8 cellular contexts compared by ENCODE assay signal in genomic region chr2:143937563-143938346, GRCh38.
DNase-seq lines count a peak whose midpoint lies in the region; ATAC-seq and FAIRE-seq lines count a peak whose summit lies in the region.

No MANE protein-coding gene starts in this region.

- H3K9ac ChIP-seq in iPS-15b (ENCODE audit: low read depth, low read length): peak overlapping the region; percentile 62

- no peaks in the 10 kb centered on the region for H3K9me3 Mint-ChIP-seq in activated CD4-positive, alpha-beta T cell treated with anti-CD3 and anti-CD28 coated beads for 36 hours (ENCODE audit: low read depth)
- no peaks in the 10 kb centered on the region for H3K9me3 Mint-ChIP-seq in activated CD4-positive, alpha-beta T cell treated with anti-CD3 and anti-CD28 coated beads, Interleukin-2, amount 10 ng/mL, durations not matched to agents 7 days and 5 days
- no peaks in the 10 kb centered on the region for H3K9me3 Mint-ChIP-seq in activated naive CD8-positive, alpha-beta T cell (ENCODE audit: low read depth)
- no peaks in the 10 kb centered on the region for H3K9me3 Mint-ChIP-seq in stimulated activated naive B cell treated with anti-CD40 and anti-IgM and Interleukin-4, amounts not matched to agents 10 μg/mL and 1 μg/mL and 100 μg/mL, for 72 hours

- no peak overlapping the region for H3K27ac Mint-ChIP-seq in activated CD4-positive, alpha-beta T cell treated with anti-CD3 and anti-CD28 coated beads for 36 hours
- H3K27ac Mint-ChIP-seq in activated CD4-positive, alpha-beta T cell treated with anti-CD3 and anti-CD28 coated beads, Interleukin-2, amount 10 ng/mL, durations not matched to agents 7 days and 5 days: no peak overlapping the region
- H3K27ac Mint-ChIP-seq in activated naive CD8-positive, alpha-beta T cell: peak overlapping the region; percentile 31
- peak overlapping the region; percentile 42 for H3K27ac Mint-ChIP-seq in stimulated activated naive B cell treated with anti-CD40 and anti-IgM and Interleukin-4, amounts not matched to agents 10 μg/mL and 1 μg/mL and 100 μg/mL, for 72 hours

- H3K36me3 Mint-ChIP-seq in activated CD4-positive, alpha-beta T cell treated with anti-CD3 and anti-CD28 coated beads for 36 hours (ENCODE audit: low read depth): peaks cover 2% of the 10 kb centered on the region
- no peaks in the 10 kb centered on the region for H3K36me3 Mint-ChIP-seq in activated CD4-positive, alpha-beta T cell treated with anti-CD3 and anti-CD28 coated beads, Interleukin-2, amount 10 ng/mL, durations not matched to agents 7 days and 5 days (ENCODE audit: low read depth)
- H3K36me3 Mint-ChIP-seq in activated naive CD8-positive, alpha-beta T cell: peaks cover 5% of the 10 kb centered on the region
- H3K36me3 Mint-ChIP-seq in stimulated activated naive B cell treated with anti-CD40 and anti-IgM and Interleukin-4, amounts not matched to agents 10 μg/mL and 1 μg/mL and 100 μg/mL, for 72 hours: peaks cover 6 to 12% of the 10 kb centered on the region in 2 donors

- no peaks in the 10 kb centered on the region for H3K9me3 ChIP-seq in iPS-15b (ENCODE audit: control insufficient read depth, insufficient read depth, low read length)

- FAIRE-seq in urothelium cell line (lab: Jason Lieb, UNC): no peak

- CTCF ChIA-PET in activated CD4-positive, alpha-beta T cell treated with anti-CD3 and anti-CD28 coated beads for 36 hours (lab: Charles Lee): interaction anchor here (0.8 kb wide), 1 partner anchor 13 kb away, joined by 3 read pairs; no protein-coding TSS in a partner anchor
- CTCF ChIA-PET in activated CD4-positive, alpha-beta T cell treated with anti-CD3 and anti-CD28 coated beads, Interleukin-2, amount 10 ng/mL, durations not matched to agents 7 days and 5 days (lab: Charles Lee): no interaction called here

- peaks cover 32% of the 10 kb centered on the region for H3K27me3 ChIP-seq in iPS-15b (ENCODE audit: control insufficient read depth, insufficient read depth, low read length)

- H3K27me3 Mint-ChIP-seq in activated CD4-positive, alpha-beta T cell treated with anti-CD3 and anti-CD28 coated beads for 36 hours: peaks cover 50% of the 10 kb centered on the region
- H3K27me3 Mint-ChIP-seq in activated CD4-positive, alpha-beta T cell treated with anti-CD3 and anti-CD28 coated beads, Interleukin-2, amount 10 ng/mL, durations not matched to agents 7 days and 5 days: peaks cover 60% of the 10 kb centered on the region
- H3K27me3 Mint-ChIP-seq in activated naive CD8-positive, alpha-beta T cell: peaks cover 20% of the 10 kb centered on the region
- peaks cover 35 to 48% of the 10 kb centered on the region in 2 donors for H3K27me3 Mint-ChIP-seq in stimulated activated naive B cell treated with anti-CD40 and anti-IgM and Interleukin-4, amounts not matched to agents 10 μg/mL and 1 μg/mL and 100 μg/mL, for 72 hours

- ATAC-seq in activated CD4-positive, alpha-beta T cell treated with anti-CD3 and anti-CD28 coated beads for 36 hours: peak; percentile 27
- peak; percentile 3 for ATAC-seq in HG03159 (IDR thresholded peaks at IDR 0.05; ENCODE audit: unreplicated experiment)
- ATAC-seq in stimulated activated naive B cell treated with anti-CD40 and anti-IgM and Interleukin-4, amounts not matched to agents 10 μg/mL and 1 μg/mL and 100 μg/mL, for 72 hours (replicated peaks): peak; percentile 45 to 49

- H3K4me3 Mint-ChIP-seq in activated CD4-positive, alpha-beta T cell treated with anti-CD3 and anti-CD28 coated beads for 36 hours: peak overlapping the region; percentile 10
- H3K4me3 Mint-ChIP-seq in activated CD4-positive, alpha-beta T cell treated with anti-CD3 and anti-CD28 coated beads, Interleukin-2, amount 10 ng/mL, durations not matched to agents 7 days and 5 days: no peak overlapping the region
- peak overlapping the region; percentile 68 for H3K4me3 Mint-ChIP-seq in activated naive CD8-positive, alpha-beta T cell
- peak overlapping the region; percentile 60 to 85 for H3K4me3 Mint-ChIP-seq in stimulated activated naive B cell treated with anti-CD40 and anti-IgM and Interleukin-4, amounts not matched to agents 10 μg/mL and 1 μg/mL and 100 μg/mL, for 72 hours

- POLR2A ChIA-PET in activated CD4-positive, alpha-beta T cell treated with anti-CD3 and anti-CD28 coated beads for 36 hours (lab: Charles Lee): no interaction called here
- POLR2A ChIA-PET in activated CD4-positive, alpha-beta T cell treated with anti-CD3 and anti-CD28 coated beads, Interleukin-2, amount 10 ng/mL, durations not matched to agents 7 days and 5 days (lab: Charles Lee): no interaction called here

- peaks cover 13% of the 10 kb centered on the region for H3K4me1 Mint-ChIP-seq in activated CD4-positive, alpha-beta T cell treated with anti-CD3 and anti-CD28 coated beads for 36 hours
- peaks cover 5% of the 10 kb centered on the region for H3K4me1 Mint-ChIP-seq in activated CD4-positive, alpha-beta T cell treated with anti-CD3 and anti-CD28 coated beads, Interleukin-2, amount 10 ng/mL, durations not matched to agents 7 days and 5 days
- peaks cover 20% of the 10 kb centered on the region for H3K4me1 Mint-ChIP-seq in activated naive CD8-positive, alpha-beta T cell (ENCODE audit: low read depth)
- H3K4me1 Mint-ChIP-seq in stimulated activated naive B cell treated with anti-CD40 and anti-IgM and Interleukin-4, amounts not matched to agents 10 μg/mL and 1 μg/mL and 100 μg/mL, for 72 hours: peaks cover 10 to 18% of the 10 kb centered on the region in 2 donors

- peak overlapping the region; percentile 66 for H3K4me3 ChIP-seq in iPS-15b (ENCODE audit: low read depth, low read length)

- H3K36me3 ChIP-seq in iPS-15b (ENCODE audit: control insufficient read depth, insufficient read depth, low read length): no peaks in the 10 kb centered on the region

- peaks cover 35% of the 10 kb centered on the region for H3K4me1 ChIP-seq in iPS-15b (ENCODE audit: control insufficient read depth, insufficient read depth, low read length)

- intact Hi-C loops in activated CD4-positive, alpha-beta T cell treated with anti-CD3 and anti-CD28 coated beads for 36 hours (cut with DNase I, micrococcal nuclease): loop anchor here in 1 of 2 experiments (5.0 kb wide), 1 partner anchor 580 kb away; no protein-coding TSS in a partner anchor

- peak; percentile 19 for DNase-seq in activated CD4-positive, alpha-beta T cell treated with anti-CD3 and anti-CD28 coated beads for 36 hours
- DNase-seq in activated CD4-positive, alpha-beta T cell treated with anti-CD3 and anti-CD28 coated beads, Interleukin-2, amount 10 ng/mL, durations not matched to agents 7 days and 5 days: no peak
- no peak for DNase-seq in stimulated activated naive B cell treated with anti-CD40 and anti-IgM and Interleukin-4, amounts not matched to agents 10 μg/mL and 1 μg/mL and 100 μg/mL, for 72 hours
- no peak for DNase-seq in COLO829 (ENCODE audit: low spot score)
- DNase-seq in urothelium cell line (ENCODE audit: low spot score): no peak

Comparison
In these comparisons a context has a peak if more than half of its experiments do, and no peak if none do; other contexts are left out.
1. H3K27ac Mint-ChIP-seq: peak in activated naive CD8-positive, alpha-beta T cell (single experiment) and stimulated activated naive B cell treated with anti-CD40 and anti-IgM and Interleukin-4, amounts not matched to agents 10 μg/mL and 1 μg/mL and 100 μg/mL, for 72 hours (single experiment); none in activated CD4-positive, alpha-beta T cell treated with anti-CD3 and anti-CD28 coated beads for 36 hours (single experiment) and activated CD4-positive, alpha-beta T cell treated with anti-CD3 and anti-CD28 coated beads, Interleukin-2, amount 10 ng/mL, durations not matched to agents 7 days and 5 days (single experiment).
2. Peak in every context shown above with its lines, with median percentiles within 50 percentile points of each other: ATAC-seq.